In the genomic region with DNA sequence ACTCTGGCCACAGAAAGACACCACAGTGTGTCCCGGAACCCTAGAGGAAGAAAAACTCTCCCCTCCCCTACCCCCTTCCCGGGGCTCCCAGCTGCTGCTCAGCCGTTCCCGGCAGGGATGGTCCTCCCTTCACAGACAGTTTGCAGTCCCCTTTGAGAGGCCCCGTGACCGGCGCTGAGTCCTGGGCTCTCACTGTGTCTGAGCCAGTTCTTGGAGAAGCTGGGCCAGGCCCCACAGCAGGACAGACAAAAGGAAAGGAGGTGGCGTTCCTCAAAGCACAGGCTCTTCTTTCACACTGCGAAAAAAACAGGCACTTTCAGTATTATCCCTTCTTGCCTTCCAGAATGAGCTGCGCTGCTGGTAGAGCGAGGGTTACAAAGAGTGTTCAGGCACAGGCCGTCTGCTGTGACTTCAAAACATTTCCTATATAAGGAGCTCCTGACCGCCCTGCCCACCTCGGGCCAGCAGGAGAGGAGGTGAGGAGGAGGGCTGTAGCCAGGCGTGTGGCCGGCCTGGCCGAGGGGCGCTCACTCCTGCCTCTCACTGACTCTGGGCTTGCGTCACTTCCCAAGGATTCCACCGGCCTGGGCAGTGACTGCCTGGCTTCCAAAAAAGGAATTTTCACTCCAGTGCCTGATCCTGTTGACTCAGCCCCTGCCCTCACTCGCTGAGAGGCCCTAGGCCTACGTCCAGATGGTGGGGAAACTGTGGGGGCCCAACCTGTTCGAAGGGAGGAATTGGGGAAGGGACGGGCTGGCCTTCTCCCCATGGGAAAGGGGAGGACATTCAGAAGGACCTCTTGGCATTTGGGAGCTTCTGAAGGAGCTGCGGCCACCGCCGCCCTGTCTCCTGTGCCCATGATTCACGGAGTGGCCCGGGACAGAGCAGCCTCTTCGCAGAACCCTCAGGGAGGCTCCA, we compare ENCODE assay signal across 9 cellular contexts. TPM values are rescaled to one million over a fixed set of nuclear protein-coding genes. Genes with fewer than 3 reads are reported as not detected.
DNase-seq lines count a peak whose midpoint lies in the region; ATAC-seq, FAIRE-seq and TF ChIP-seq lines count a peak whose summit lies in the region.
"Had no signal": no experiment of that assay in that cellular context is flagged by ENCODE, and none has a peak within 500 bp of the region (broad histone marks: within the 10 kb centered on the region; RNA-seq: fewer than 3 reads in every experiment).

No MANE protein-coding gene starts in this region.

- no peak for FAIRE-seq in small intestine (lab: Jason Lieb, UNC)

- no peak for TF ChIP-seq CTCF in HEK293 (tag by site-specific recombination; IDR thresholded peaks at IDR 0.05)

- H3K27me3 ChIP-seq in skeletal muscle tissue (ENCODE audit: control insufficient read depth in 3 of 3, insufficient read depth in 3 of 3, low read length in 3 of 3) (peaks cover 0 to 4% (median 2%) of the 10 kb centered on the region in 3 donors), small intestine (ENCODE audit: control insufficient read depth in 2 of 2, insufficient read depth in 2 of 2, low read length in 2 of 2) (peaks cover 0 to under 1% of the 10 kb centered on the region in 2 donors)

- H3K4me3 ChIP-seq in HEK293 (ENCODE audit: low read depth, low read length) (no peak overlapping the region), skeletal muscle tissue (ENCODE audit: low read length in 3 of 3) (peak overlapping the region; percentile 57 to 67 (median 66)), small intestine (ENCODE audit: low read depth in 1 of 2, low read length in 2 of 2) (no peak overlapping the region)

- H3K27ac ChIP-seq in HEK293 (ENCODE audit: extremely low read depth, low read depth, low read length) (no peak overlapping the region), caudate nucleus (ENCODE audit: low read depth, low read length) (peak overlapping the region; percentile 94), skeletal muscle tissue (ENCODE audit: low read depth, low read length) (peak overlapping the region; percentile 92), small intestine (ENCODE audit: low read depth in 1 of 2, low read length in 1 of 2) (peak overlapping the region in 1 of 2 donors; percentile 89)

- CTCF ChIA-PET in HEK293 (lab: Yijun Ruan, JAX), result interaction anchor here (0.5 to 3.5 kb wide), 10 partner anchors 7 to 1052 kb away, joined by 3 to 15 read pairs (median 6); no protein-coding TSS in a partner anchor

- 52 to 75% (median 66%) methylated on average over 30 of the region's 30 CpGs for WGBS in small intestine, 3 donors

- H3K9me3 ChIP-seq in HEK293 (ENCODE audit: control insufficient read depth, insufficient read depth, low read depth, low read length) (no peaks in the 10 kb centered on the region), skeletal muscle tissue (ENCODE audit: control insufficient read depth in 3 of 3, low read length in 3 of 3) (no peaks in the 10 kb centered on the region), small intestine (ENCODE audit: control insufficient read depth, low read depth) (no peaks in the 10 kb centered on the region)

- H3K36me3 ChIP-seq in HEK293 (ENCODE audit: control insufficient read depth in 2 of 2, insufficient read depth in 1 of 2, low read length in 2 of 2), result no peaks in the 10 kb centered on the region
- H3K36me3 ChIP-seq in skeletal muscle tissue (ENCODE audit: control insufficient read depth in 3 of 3, insufficient read depth in 3 of 3, low read length in 3 of 3), result no peaks in the 10 kb centered on the region
- H3K36me3 ChIP-seq in small intestine (ENCODE audit: control insufficient read depth in 2 of 2, insufficient read depth in 2 of 2, low read length in 2 of 2), result no peaks in the 10 kb centered on the region

- ATAC-seq in GM19397 (IDR thresholded peaks at IDR 0.05; ENCODE audit: unreplicated experiment) (no peak), HG03135 (IDR thresholded peaks at IDR 0.05; ENCODE audit: unreplicated experiment) (no peak)
- ATAC-seq: activated CD4-positive, alpha-beta T cell treated with anti-CD3 and anti-CD28 coated beads for 36 hours had no signal

- DNase-seq in caudate nucleus (lab: John Stamatoyannopoulos, UW) (peak in 23 of 61 donors; percentile 4 to 68 (median 31)), iPS-NIHi7 (ENCODE audit: extremely low spot score) (peak; percentile 87), small intestine (no peak), activated T-cell treated with anti-CD3 and anti-CD28 coated beads for 4 hours (no peak)
- DNase-seq: activated CD4-positive, alpha-beta T cell treated with anti-CD3 and anti-CD28 coated beads for 36 hours had no signal

- POLR2A ChIA-PET in HEK293 (lab: Yijun Ruan, JAX), result interaction anchor here (0.6 to 2.4 kb wide), 7 partner anchors 7 to 98 kb away, joined by 3 to 10 read pairs (median 3); a partner anchor contains a TSS

- peak overlapping the region; percentile 64 to 85 (median 82) for H3K9ac ChIP-seq in skeletal muscle tissue (ENCODE audit: low read depth in 1 of 3, low read length in 3 of 3)

- H3K4me1 ChIP-seq in HEK293 (ENCODE audit: control insufficient read depth, insufficient read depth, low read length) (no peaks in the 10 kb centered on the region), skeletal muscle tissue (ENCODE audit: control insufficient read depth in 3 of 3, insufficient read depth in 3 of 3, low read length in 3 of 3) (peaks cover 14 to 23% (median 14%) of the 10 kb centered on the region in 3 donors), small intestine (ENCODE audit: control insufficient read depth in 2 of 2, insufficient read depth in 1 of 2, low read depth in 1 of 2, low read length in 1 of 2) (no peaks in the 10 kb centered on the region)

TF ChIP-seq in HEK293, 187 proteins besides CTCF, POLR2A, EP300 and RAD21 (continues in another document):
- TF ChIP-seq, protein P1, sequence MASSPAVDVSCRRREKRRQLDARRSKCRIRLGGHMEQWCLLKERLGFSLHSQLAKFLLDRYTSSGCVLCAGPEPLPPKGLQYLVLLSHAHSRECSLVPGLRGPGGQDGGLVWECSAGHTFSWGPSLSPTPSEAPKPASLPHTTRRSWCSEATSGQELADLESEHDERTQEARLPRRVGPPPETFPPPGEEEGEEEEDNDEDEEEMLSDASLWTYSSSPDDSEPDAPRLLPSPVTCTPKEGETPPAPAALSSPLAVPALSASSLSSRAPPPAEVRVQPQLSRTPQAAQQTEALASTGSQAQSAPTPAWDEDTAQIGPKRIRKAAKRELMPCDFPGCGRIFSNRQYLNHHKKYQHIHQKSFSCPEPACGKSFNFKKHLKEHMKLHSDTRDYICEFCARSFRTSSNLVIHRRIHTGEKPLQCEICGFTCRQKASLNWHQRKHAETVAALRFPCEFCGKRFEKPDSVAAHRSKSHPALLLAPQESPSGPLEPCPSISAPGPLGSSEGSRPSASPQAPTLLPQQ (tag by site-specific recombination; IDR thresholded peaks at IDR 0.05), result no peak
- TF ChIP-seq, protein P2, sequence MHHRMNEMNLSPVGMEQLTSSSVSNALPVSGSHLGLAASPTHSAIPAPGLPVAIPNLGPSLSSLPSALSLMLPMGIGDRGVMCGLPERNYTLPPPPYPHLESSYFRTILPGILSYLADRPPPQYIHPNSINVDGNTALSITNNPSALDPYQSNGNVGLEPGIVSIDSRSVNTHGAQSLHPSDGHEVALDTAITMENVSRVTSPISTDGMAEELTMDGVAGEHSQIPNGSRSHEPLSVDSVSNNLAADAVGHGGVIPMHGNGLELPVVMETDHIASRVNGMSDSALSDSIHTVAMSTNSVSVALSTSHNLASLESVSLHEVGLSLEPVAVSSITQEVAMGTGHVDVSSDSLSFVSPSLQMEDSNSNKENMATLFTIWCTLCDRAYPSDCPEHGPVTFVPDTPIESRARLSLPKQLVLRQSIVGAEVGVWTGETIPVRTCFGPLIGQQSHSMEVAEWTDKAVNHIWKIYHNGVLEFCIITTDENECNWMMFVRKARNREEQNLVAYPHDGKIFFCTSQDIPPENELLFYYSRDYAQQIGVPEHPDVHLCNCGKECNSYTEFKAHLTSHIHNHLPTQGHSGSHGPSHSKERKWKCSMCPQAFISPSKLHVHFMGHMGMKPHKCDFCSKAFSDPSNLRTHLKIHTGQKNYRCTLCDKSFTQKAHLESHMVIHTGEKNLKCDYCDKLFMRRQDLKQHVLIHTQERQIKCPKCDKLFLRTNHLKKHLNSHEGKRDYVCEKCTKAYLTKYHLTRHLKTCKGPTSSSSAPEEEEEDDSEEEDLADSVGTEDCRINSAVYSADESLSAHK (tag by site-specific recombination; IDR thresholded peaks at IDR 0.05), result no peak
- TF ChIP-seq ZNF324 (tag by site-specific recombination; IDR thresholded peaks at IDR 0.05) (no peak), ZNF791 (tag by site-specific recombination; IDR thresholded peaks at IDR 0.05) (no peak), ZXDB (tag by site-specific recombination; IDR thresholded peaks at IDR 0.05) (no peak), ZNF621 (tag by site-specific recombination; IDR thresholded peaks at IDR 0.05) (no peak), ZNF341 (tag by site-specific recombination; IDR thresholded peaks at IDR 0.05; ENCODE audit: low read depth) (peak; percentile 38; the same call in 1 of the 2 replicates)
- TF ChIP-seq, protein P3, sequence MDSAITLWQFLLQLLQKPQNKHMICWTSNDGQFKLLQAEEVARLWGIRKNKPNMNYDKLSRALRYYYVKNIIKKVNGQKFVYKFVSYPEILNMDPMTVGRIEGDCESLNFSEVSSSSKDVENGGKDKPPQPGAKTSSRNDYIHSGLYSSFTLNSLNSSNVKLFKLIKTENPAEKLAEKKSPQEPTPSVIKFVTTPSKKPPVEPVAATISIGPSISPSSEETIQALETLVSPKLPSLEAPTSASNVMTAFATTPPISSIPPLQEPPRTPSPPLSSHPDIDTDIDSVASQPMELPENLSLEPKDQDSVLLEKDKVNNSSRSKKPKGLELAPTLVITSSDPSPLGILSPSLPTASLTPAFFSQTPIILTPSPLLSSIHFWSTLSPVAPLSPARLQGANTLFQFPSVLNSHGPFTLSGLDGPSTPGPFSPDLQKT (IDR thresholded peaks at IDR 0.05; ENCODE audit: borderline replicate concordance, low read depth, low read length), result no peak

RNA-seq across cellular contexts. Expression of a gene that starts 24.9 kb away (rescaled TPM):
- 2.1 TPM for total RNA-seq in skeletal muscle tissue
- polyA plus RNA-seq in small intestine, result 1 to 10 TPM in 2 of 3 donors, not detected in 1; 1.6 to 8.8 TPM
- total RNA-seq: activated CD4-positive, alpha-beta T cell treated with anti-CD3 and anti-CD28 coated beads for 36 hours had no signal

RNA-seq across cellular contexts. Expression of a gene that starts 29.0 kb away (rescaled TPM):
- total RNA-seq in skeletal muscle tissue, result 499 TPM
- 10 to 100 TPM; 11.9 to 56.4 (median 33.5) TPM for polyA plus RNA-seq in small intestine

Comparison
In these comparisons a context has a peak if more than half of its experiments do, and no peak if none do; other contexts are left out.
1. H3K4me3 ChIP-seq: peak in skeletal muscle tissue (3 of 3); none in HEK293 (single experiment) and small intestine (0 of 2).